ENCODE assay signal across 9 cellular contexts in genomic region chr16:8935989-8936388, GRCh38. TPM values are rescaled to one million over a fixed set of nuclear protein-coding genes. Genes with fewer than 3 reads are reported as not detected.
DNase-seq lines count a peak whose midpoint lies in the region; ATAC-seq, FAIRE-seq and TF ChIP-seq lines count a peak whose summit lies in the region.
"Had no signal": no experiment of that assay in that cellular context is flagged by ENCODE, and none has a peak within 500 bp of the region (broad histone marks: within the 10 kb centered on the region; RNA-seq: fewer than 3 reads in every experiment).

No MANE protein-coding gene starts in this region.

- peak; percentile 61 for TF ChIP-seq RAD21 in HepG2 (CRISPR knock-in tag; IDR thresholded peaks at IDR 0.05)

- no peak overlapping the region for H3K4me2 ChIP-seq in HepG2 (ENCODE audit: low read depth, low read length)

- FAIRE-seq in HepG2 (lab: Jason Lieb, UNC) (peak; percentile 68), small intestine (lab: Jason Lieb, UNC) (no peak)

- H3K27ac ChIP-seq in Panc1 (ENCODE audit: low read length) (no peak overlapping the region), HepG2 (ENCODE audit: extremely low read length, insufficient read depth, low read length) (no peak overlapping the region), small intestine (ENCODE audit: low read depth in 1 of 2, low read length in 1 of 2) (no peak overlapping the region), tibial nerve (no peak overlapping the region)
- H3K27ac ChIP-seq: left lung had no signal

- H4K20me1 ChIP-seq in HepG2 (ENCODE audit: insufficient read depth, low read length): peaks cover 100% of the 10 kb centered on the region

- H2AFZ ChIP-seq in HepG2 (ENCODE audit: low read length): no peak overlapping the region

- POLR2A ChIA-PET in Panc1 (lab: Charles Lee) (interaction anchor here (0.6 kb wide), 1 partner anchor 72 kb away, joined by 3 read pairs; no protein-coding TSS in a partner anchor), HepG2 (lab: Yijun Ruan, JAX) (interaction anchor here (0.6 to 2.2 kb wide), 7 partner anchors 13 to 155 kb away, joined by 3 to 17 read pairs (median 3); no protein-coding TSS in a partner anchor)

- no peak for TF ChIP-seq EP300 in HepG2 (IDR thresholded peaks at IDR 0.05; ENCODE audit: low read depth in 2 of 2, low read length in 2 of 2)
- TF ChIP-seq EP300 in HepG2 (CRISPR knock-in tag; IDR thresholded peaks at IDR 0.05; ENCODE audit: borderline replicate concordance): no peak
- no peak for TF ChIP-seq EP300 in tibial nerve (IDR thresholded peaks at IDR 0.05)

- H3K4me1 ChIP-seq in Panc1 (ENCODE audit: control insufficient read depth, insufficient read depth, low read length): peaks cover 29% of the 10 kb centered on the region
- peaks cover 64% of the 10 kb centered on the region for H3K4me1 ChIP-seq in HepG2 (ENCODE audit: insufficient read depth, low read length)
- peaks cover 4 to 11% of the 10 kb centered on the region in 2 donors for H3K4me1 ChIP-seq in small intestine (ENCODE audit: control insufficient read depth in 2 of 2, insufficient read depth in 1 of 2, low read depth in 1 of 2, low read length in 1 of 2)
- H3K4me1 ChIP-seq in tibial nerve: peaks cover 0 to 78% (median 19%) of the 10 kb centered on the region in 4 donors

- H3K27me3 ChIP-seq in Panc1 (ENCODE audit: control insufficient read depth, insufficient read depth, low read length) (no peaks in the 10 kb centered on the region), HepG2 (ENCODE audit: control insufficient read depth in 1 of 2, insufficient read depth in 2 of 2, low read length in 2 of 2) (no peaks in the 10 kb centered on the region), small intestine (ENCODE audit: control insufficient read depth in 2 of 2, insufficient read depth in 2 of 2, low read length in 2 of 2) (no peaks in the 10 kb centered on the region), tibial nerve (no peaks in the 10 kb centered on the region)
- H3K27me3 ChIP-seq: left lung had no signal

- DNase-seq in GM13977 (ENCODE audit: low spot score): no peak
- DNase-seq in Panc1 (ENCODE audit: low read depth, low spot score): no peak
- peak; percentile 58 for DNase-seq in HepG2 (ENCODE audit: low spot score)
- no peak for DNase-seq in small intestine
- no peak for DNase-seq in epidermal melanocyte (ENCODE audit: insufficient read length, low spot score)
- no peak for DNase-seq in tibial nerve (ENCODE audit: low spot score in 2 of 2)
- no peak for DNase-seq in NOMO-1 treated with DMSO at 0.1 percent for 48 hours (lab: John Stamatoyannopoulos, UW; ENCODE audit: unreplicated experiment)
- DNase-seq: left lung had no signal

- no peak for TF ChIP-seq POLR2A in HepG2 (IDR thresholded peaks at IDR 0.05; ENCODE audit: insufficient read depth in 1 of 2, low read depth in 2 of 2, low read length in 2 of 2)
- TF ChIP-seq POLR2A in tibial nerve (IDR thresholded peaks at IDR 0.05): no peak

- H3K9me3 ChIP-seq in Panc1 (ENCODE audit: control insufficient read depth, insufficient read depth, low read depth, low read length): no peaks in the 10 kb centered on the region
- H3K9me3 ChIP-seq in HepG2 (ENCODE audit: low read length): no peaks in the 10 kb centered on the region
- no peaks in the 10 kb centered on the region for H3K9me3 ChIP-seq in small intestine (ENCODE audit: control insufficient read depth, low read depth)
- H3K9me3 ChIP-seq in tibial nerve: no peaks in the 10 kb centered on the region
- H3K9me3 ChIP-seq: left lung had no signal

- CTCF ChIA-PET in Panc1 (lab: Charles Lee) (interaction anchor here (0.6 to 2.2 kb wide), 3 partner anchors 13 to 125 kb away, joined by 4 to 18 read pairs (median 4); no protein-coding TSS in a partner anchor), HepG2 (lab: Yijun Ruan, JAX; ENCODE audit: low intra/inter-chr PET ratio, low total read pairs) (interaction anchor here (0.6 to 2.7 kb wide), 5 partner anchors 20 to 199 kb away, joined by 3 to 30 read pairs (median 7); no protein-coding TSS in a partner anchor)

- H3K9ac ChIP-seq in HepG2 (ENCODE audit: insufficient read depth, low read depth, low read length): no peak overlapping the region

- ATAC-seq in GM21786 (IDR thresholded peaks at IDR 0.05; ENCODE audit: unreplicated experiment): peak; percentile 26
- peak; percentile 64 for ATAC-seq in Panc1
- ATAC-seq in HepG2: peak; percentile 73

- BruUV-seq in Panc1 (replicated peaks; lab: Mats Ljungman, UMichigan) (no TSS peak), HepG2 (replicated peaks; lab: Mats Ljungman, UMichigan) (no TSS peak)

- H3K4me3 ChIP-seq in Panc1 (ENCODE audit: low read depth in 2 of 2, low read length in 2 of 2) (no peak overlapping the region), HepG2 (replicated peaks in 1 of 3; ENCODE audit: insufficient read depth in 1 of 3, low read depth in 2 of 3, low read length in 3 of 3) (no peak overlapping the region), small intestine (ENCODE audit: low read depth in 1 of 2, low read length in 2 of 2) (no peak overlapping the region), tibial nerve (no peak overlapping the region)
- H3K4me3 ChIP-seq: left lung had no signal

- in situ Hi-C loops in GM13977 (cut with MboI; ENCODE audit: low pct_unique_long_range_greater_than_20kb, low sequenced_read_pairs, unreplicated experiment) (no loop called here), Panc1 (cut with HindIII; ENCODE audit: low pct_unique_long_range_greater_than_20kb, low sequenced_read_pairs) (no loop called here), HepG2 (cut with HindIII; ENCODE audit: extremely low pct_ligation_motif_present, low pct_unique_long_range_greater_than_20kb) (no loop called here)

- TF ChIP-seq CTCF in GM13977 (IDR thresholded peaks at IDR 0.05; ENCODE audit: extremely low read depth, insufficient read depth, missing control alignments) (peak; percentile 30), Panc1 (IDR thresholded peaks at IDR 0.05) (no peak), HepG2 (CRISPR knock-in tag; IDR thresholded peaks at IDR 0.05) (peak; percentile 74), tibial nerve (IDR thresholded peaks at IDR 0.05) (no peak)

- 90% methylated on average over 9 of the region's 9 CpGs for WGBS in HepG2 (ENCODE audit: low lambda C conversion rate)
- 66 to 82% (median 78%) methylated on average over 9 of the region's 9 CpGs for WGBS in small intestine, 3 donors
- WGBS in tibial nerve, 2 donors: 79 to 82% methylated on average over 9 of the region's 9 CpGs

- H3K36me3 ChIP-seq in Panc1 (ENCODE audit: control insufficient read depth, insufficient read depth, low read length): no peaks in the 10 kb centered on the region
- H3K36me3 ChIP-seq in HepG2 (replicated peaks in 1 of 2; ENCODE audit: control insufficient read depth in 1 of 2, insufficient read depth in 2 of 2, low read length in 2 of 2): peaks cover 2 to 5% of the 10 kb centered on the region in 2 experiments; a peak in 1 of 5 replicates
- no peaks in the 10 kb centered on the region for H3K36me3 ChIP-seq in small intestine (ENCODE audit: control insufficient read depth in 2 of 2, insufficient read depth in 2 of 2, low read length in 2 of 2)
- no peaks in the 10 kb centered on the region for H3K36me3 ChIP-seq in tibial nerve
- H3K36me3 ChIP-seq: left lung had no signal

- peaks cover 100% of the 10 kb centered on the region for H3K79me2 ChIP-seq in HepG2 (ENCODE audit: insufficient read depth, low read length)

- intact Hi-C loops in Panc1 (cut with micrococcal nuclease; ENCODE audit: unreplicated experiment) (no loop called here), HepG2 (cut with micrococcal nuclease; ENCODE audit: unreplicated experiment) (loop anchor here (1.0 to 10.0 kb wide), 7 partner anchors 8 to 199 kb away; partner anchors contain the start of gene HAPSTR1)

RNA-seq across cellular contexts. Expression of gene USP7, which starts 27.7 kb away (rescaled TPM):
- total RNA-seq in Panc1 (2021; ENCODE audit: unreplicated experiment): 125 TPM
- polyA plus RNA-seq in Panc1 (2012; ENCODE audit: insufficient read length): 66.1 TPM
- total RNA-seq in HepG2 (2016; rRNA removed; fragmentation: Illumina TruSeq; extraction: Trizol): 173 and 177 TPM in 2 replicates
- total RNA-seq in HepG2 (2016; cell fraction: cytosol; rRNA removed; fragmentation: Illumina TruSeq; extraction: Trizol; ENCODE audit: low read depth): 42.2 and 47.1 TPM in 2 replicates
- total RNA-seq in HepG2 (2016; cell fraction: insoluble cytoplasmic fraction; rRNA removed; fragmentation: Illumina TruSeq; extraction: Trizol): 166 and 185 TPM in 2 replicates
- 53.5 and 58.7 TPM in 2 replicates for total RNA-seq in HepG2 (2016; cell fraction: membrane; rRNA removed; fragmentation: Illumina TruSeq; extraction: Trizol)
- 231 and 239 TPM in 2 replicates for total RNA-seq in HepG2 (2016; cell fraction: nucleus; rRNA removed; fragmentation: Illumina TruSeq; extraction: Trizol)
- 52.5 and 58.4 TPM in 2 replicates for polyA plus RNA-seq in HepG2 (2011; rRNA removed)
- polyA plus RNA-seq in HepG2 (2011; cell fraction: cytosol; rRNA removed): 16.6 and 26.6 TPM in 2 replicates
- polyA plus RNA-seq in HepG2 (2011; cell fraction: nucleus; rRNA removed): 77.7 and 102 TPM in 2 replicates
- 151 and 152 TPM in 2 replicates for polyA plus RNA-seq in HepG2 (2012)
- polyA plus RNA-seq in HepG2 (2016; cell fraction: cytosol; fragmentation: Illumina TruSeq; extraction: Trizol; ENCODE audit: low read depth): 5.3 and 6.8 TPM in 2 replicates
- 200 and 216 TPM in 2 replicates for polyA plus RNA-seq in HepG2 (2016; cell fraction: insoluble cytoplasmic fraction; fragmentation: Illumina TruSeq; extraction: Trizol; ENCODE audit: low read depth)
- 18.6 and 26.0 TPM in 2 replicates for polyA plus RNA-seq in HepG2 (2016; cell fraction: membrane; fragmentation: Illumina TruSeq; extraction: Trizol; ENCODE audit: low read depth)
- polyA plus RNA-seq in HepG2 (2016; cell fraction: nucleus; fragmentation: Illumina TruSeq; extraction: Trizol; ENCODE audit: insufficient read depth, low read depth): 243 and 249 TPM in 2 replicates
- 135 and 250 TPM in 2 replicates for polyA minus RNA-seq in HepG2 (2011; rRNA and poly(A)+ RNA removed; ENCODE audit: low replicate concordance)
- polyA minus RNA-seq in HepG2 (2011; cell fraction: cytosol; rRNA and poly(A)+ RNA removed): 49.2 and 87.1 TPM in 2 replicates
- polyA minus RNA-seq in HepG2 (2011; cell fraction: nucleus; rRNA and poly(A)+ RNA removed): 329 and 403 TPM in 2 replicates
- polyA plus RNA-seq in small intestine: 10 to 100 TPM; 31.6 to 39.6 (median 32.4) TPM
- total RNA-seq in tibial nerve: 100 to 1,000 TPM in 1 of 4 donors, 10 to 100 TPM in 3; 83.4 to 114 (median 89.6) TPM

RNA-seq across cellular contexts. Expression of gene LITAFD, which starts 53.8 kb away (rescaled TPM):
- total RNA-seq in Panc1 (2021; ENCODE audit: unreplicated experiment) (not detected), HepG2 (2016; rRNA removed; fragmentation: Illumina TruSeq; extraction: Trizol) (not detected in 2 replicates), tibial nerve (not detected)
- not detected for polyA plus RNA-seq in Panc1 (2012; ENCODE audit: insufficient read length)
- total RNA-seq in HepG2 (2016; cell fraction: cytosol; rRNA removed; fragmentation: Illumina TruSeq; extraction: Trizol; ENCODE audit: low read depth): not detected in 2 replicates
- not detected in 2 replicates for total RNA-seq in HepG2 (2016; cell fraction: insoluble cytoplasmic fraction; rRNA removed; fragmentation: Illumina TruSeq; extraction: Trizol)
- total RNA-seq in HepG2 (2016; cell fraction: membrane; rRNA removed; fragmentation: Illumina TruSeq; extraction: Trizol): 0.19 TPM in 1 of 2 replicates, not detected in the other
- not detected in 2 replicates for total RNA-seq in HepG2 (2016; cell fraction: nucleus; rRNA removed; fragmentation: Illumina TruSeq; extraction: Trizol)
- polyA plus RNA-seq in HepG2 (2011; rRNA removed) (0.14 TPM in 1 of 2 replicates, not detected in the other), small intestine (not detected)
- polyA plus RNA-seq in HepG2 (2011; cell fraction: cytosol; rRNA removed): not detected in 2 replicates
- not detected in 2 replicates for polyA plus RNA-seq in HepG2 (2011; cell fraction: nucleus; rRNA removed)
- not detected in 2 replicates for polyA plus RNA-seq in HepG2 (2012)
- polyA plus RNA-seq in HepG2 (2016; cell fraction: cytosol; fragmentation: Illumina TruSeq; extraction: Trizol; ENCODE audit: low read depth): not detected in 2 replicates
- not detected in 2 replicates for polyA plus RNA-seq in HepG2 (2016; cell fraction: insoluble cytoplasmic fraction; fragmentation: Illumina TruSeq; extraction: Trizol; ENCODE audit: low read depth)
- polyA plus RNA-seq in HepG2 (2016; cell fraction: membrane; fragmentation: Illumina TruSeq; extraction: Trizol; ENCODE audit: low read depth): not detected in 2 replicates
- polyA plus RNA-seq in HepG2 (2016; cell fraction: nucleus; fragmentation: Illumina TruSeq; extraction: Trizol; ENCODE audit: insufficient read depth, low read depth): not detected in 2 replicates
- 0.12 TPM in 1 of 2 replicates, not detected in the other for polyA minus RNA-seq in HepG2 (2011; rRNA and poly(A)+ RNA removed; ENCODE audit: low replicate concordance)
- polyA minus RNA-seq in HepG2 (2011; cell fraction: cytosol; rRNA and poly(A)+ RNA removed): not detected in 2 replicates
- not detected in 2 replicates for polyA minus RNA-seq in HepG2 (2011; cell fraction: nucleus; rRNA and poly(A)+ RNA removed)
- total RNA-seq: left lung had no signal

Comparison
In these comparisons a context has a peak if more than half of its experiments do, and no peak if none do; other contexts are left out.
1. CTCF ChIP-seq: peak in GM13977 (single experiment) and HepG2 (single experiment); none in Panc1 (single experiment) and tibial nerve (0 of 5).
2. Peak in every context shown above with its lines, with median percentiles within 50 percentile points of each other: ATAC-seq.